In the genomic region with DNA sequence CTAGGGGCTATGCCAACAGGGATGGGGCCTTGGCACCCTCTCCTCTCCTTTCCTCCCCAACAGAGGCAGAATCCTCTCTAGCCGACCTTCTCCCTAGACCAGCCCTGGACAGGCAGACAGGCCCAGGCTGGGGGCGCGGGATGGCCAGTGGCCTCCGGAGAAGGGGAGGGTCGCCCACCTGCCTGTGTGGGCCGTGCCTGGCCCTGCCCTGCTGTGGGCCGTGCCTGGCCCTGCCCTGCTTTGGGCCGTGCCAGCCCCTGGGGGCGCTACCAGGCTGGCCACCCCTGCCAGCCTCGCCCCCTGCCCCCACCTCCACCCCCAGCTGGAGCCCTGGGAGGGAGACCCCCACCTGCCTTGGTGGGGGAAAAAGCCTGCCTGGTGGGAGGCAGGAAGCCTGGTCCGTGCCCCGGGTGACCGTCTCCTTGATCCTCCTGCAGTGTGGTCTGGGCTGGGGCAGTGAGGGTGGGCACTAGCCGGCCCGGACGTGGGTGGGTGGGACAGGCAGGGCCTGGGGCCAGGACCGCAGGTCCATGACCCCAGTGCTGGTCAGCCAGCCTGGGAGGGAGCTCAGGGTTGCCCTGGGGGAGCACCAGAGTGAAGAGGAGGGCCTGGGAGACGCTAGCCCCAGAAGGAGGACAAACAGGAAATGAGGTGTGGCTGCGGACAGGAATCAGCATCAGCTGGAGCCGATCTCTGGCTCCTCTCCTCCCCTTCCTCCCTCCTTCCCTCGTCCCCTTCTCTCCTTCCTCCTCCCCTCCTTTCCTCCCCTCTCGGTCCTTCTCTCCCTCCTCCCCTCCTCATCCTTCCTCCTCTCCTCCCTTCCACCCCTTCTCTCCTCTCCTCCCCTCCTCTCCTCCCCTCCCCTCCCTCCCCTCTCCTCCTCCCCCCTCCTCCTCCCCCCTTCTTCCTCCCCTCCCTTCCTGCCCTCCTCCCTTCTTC, we compare ENCODE assay signal across 8 cellular contexts. TPM values are rescaled to one million over a fixed set of nuclear protein-coding genes. Genes with fewer than 3 reads are reported as not detected.
DNase-seq lines count a peak whose midpoint lies in the region; ATAC-seq and TF ChIP-seq lines count a peak whose summit lies in the region.

No MANE protein-coding gene starts in this region.

- H3K4me3 Mint-ChIP-seq in CD8-positive, alpha-beta memory T cell, result peak overlapping the region; percentile 37 to 88 (median 53)
- H3K4me3 Mint-ChIP-seq in IgD-negative memory B cell, result peak overlapping the region; percentile 74 to 90 (median 82)
- peak overlapping the region; percentile 73 to 75 for H3K4me3 Mint-ChIP-seq in activated T-cell treated with anti-CD3 and anti-CD28 coated beads, Interleukin-2, amount 50 U/mL, for 72 hours

- H3F3A ChIP-seq in smooth muscle cell (ENCODE audit: low read depth), result peaks cover 8% of the 10 kb centered on the region

- H3K27ac ChIP-seq in CD8-positive, alpha-beta memory T cell (ENCODE audit: low read depth, low read length), result peak overlapping the region; percentile 69
- H3K27ac ChIP-seq in heart left ventricle (peak overlapping the region; percentile 85 to 100 (median 94)), smooth muscle cell (ENCODE audit: low read depth) (no peak overlapping the region)

- no peaks in the 10 kb centered on the region for H3K36me3 ChIP-seq in CD8-positive, alpha-beta memory T cell (ENCODE audit: insufficient read depth, low read length)
- H3K36me3 ChIP-seq in heart left ventricle, result no peaks in the 10 kb centered on the region
- H3K36me3 ChIP-seq in smooth muscle cell (ENCODE audit: low read depth), result no peaks in the 10 kb centered on the region

- no peaks in the 10 kb centered on the region for H3K9me3 ChIP-seq in CD8-positive, alpha-beta memory T cell (ENCODE audit: low read length)
- H3K9me3 ChIP-seq in heart left ventricle (no peaks in the 10 kb centered on the region), smooth muscle cell (replicated peaks; ENCODE audit: low read depth) (no peaks in the 10 kb centered on the region)

- TF ChIP-seq CTCF in heart left ventricle (IDR thresholded peaks at IDR 0.05), result no peak
- TF ChIP-seq CTCF in smooth muscle cell (IDR thresholded peaks at IDR 0.05; ENCODE audit: borderline replicate concordance, insufficient read depth, poor library complexity, severe bottlenecking), result no peak

- no peak for DNase-seq in CD8-positive, alpha-beta memory T cell
- DNase-seq in activated T-cell treated with anti-CD3 and anti-CD28 coated beads, Interleukin-2, amount 50 U/mL, for 72 hours, result peak in 1 of 2 donors; percentile 49
- DNase-seq in heart left ventricle (peak; percentile 74 to 79 (median 77)), smooth muscle cell (lab: John Stamatoyannopoulos, UW; ENCODE audit: unreplicated experiment) (no peak), NCI-H2107 treated with DMSO at 0.1 percent for 48 hours (lab: John Stamatoyannopoulos, UW; ENCODE audit: unreplicated experiment) (no peak)

- H3K9ac ChIP-seq in smooth muscle cell (ENCODE audit: low read depth), result no peak overlapping the region

- peak in 1 of 2 donors; percentile 40 for TF ChIP-seq POLR2A in heart left ventricle (IDR thresholded peaks at IDR 0.05)

- peak in 1 of 2 donors; percentile 19 for ATAC-seq in activated T-cell treated with anti-CD3 and anti-CD28 coated beads, Interleukin-2, amount 50 U/mL, for 72 hours (replicated peaks in 1 of 2)
- ATAC-seq in heart left ventricle (peak in 3 of 4 donors; percentile 11 to 41 (median 29)), GM19351 (IDR thresholded peaks at IDR 0.05; ENCODE audit: unreplicated experiment) (no peak), GM19035 (IDR thresholded peaks at IDR 0.05; ENCODE audit: unreplicated experiment) (no peak)

- peak overlapping the region; percentile 33 for H3K4me2 ChIP-seq in smooth muscle cell

- no peak overlapping the region for H3K4me3 ChIP-seq in CD8-positive, alpha-beta memory T cell (ENCODE audit: low read length)
- H3K4me3 ChIP-seq in heart left ventricle (peak overlapping the region in 11 of 12 donors; percentile 16 to 57 (median 42)), smooth muscle cell (no peak overlapping the region)

- no peaks in the 10 kb centered on the region for H3K27me3 ChIP-seq in CD8-positive, alpha-beta memory T cell (ENCODE audit: insufficient read depth, low read length, poor library complexity, severe bottlenecking)
- H3K27me3 ChIP-seq in heart left ventricle (no peaks in the 10 kb centered on the region), smooth muscle cell (ENCODE audit: low read depth) (no peaks in the 10 kb centered on the region)

- peaks cover 77% of the 10 kb centered on the region for H3K4me1 ChIP-seq in CD8-positive, alpha-beta memory T cell (ENCODE audit: insufficient read depth, low read length)
- peaks cover 13 to 81% (median 60%) of the 10 kb centered on the region in 12 donors for H3K4me1 ChIP-seq in heart left ventricle
- H3K4me1 ChIP-seq in smooth muscle cell (ENCODE audit: low read depth), result peaks cover 23% of the 10 kb centered on the region

- peaks cover 0 to 5% (median 0%) of the 10 kb centered on the region in 3 donors for H3K36me3 Mint-ChIP-seq in CD8-positive, alpha-beta memory T cell
- H3K36me3 Mint-ChIP-seq in IgD-negative memory B cell, result no peaks in the 10 kb centered on the region
- peaks cover 0 to under 1% of the 10 kb centered on the region in 2 donors for H3K36me3 Mint-ChIP-seq in activated T-cell treated with anti-CD3 and anti-CD28 coated beads, Interleukin-2, amount 50 U/mL, for 72 hours (ENCODE audit: insufficient read depth in 2 of 2)

- H3K9me3 Mint-ChIP-seq in CD8-positive, alpha-beta memory T cell, result no peaks in the 10 kb centered on the region
- H3K9me3 Mint-ChIP-seq in IgD-negative memory B cell, result no peaks in the 10 kb centered on the region
- no peaks in the 10 kb centered on the region for H3K9me3 Mint-ChIP-seq in activated T-cell treated with anti-CD3 and anti-CD28 coated beads, Interleukin-2, amount 50 U/mL, for 72 hours

- H3K79me2 ChIP-seq in smooth muscle cell (ENCODE audit: low read depth), result no peaks in the 10 kb centered on the region

- no peak overlapping the region for H2AFZ ChIP-seq in smooth muscle cell (ENCODE audit: low read depth)

- WGBS in heart left ventricle, 4 donors, result 33 to 43% (median 39%) methylated on average over 19 to 22 of the region's 22 CpGs
- 34% methylated on average over 8 of the region's 22 CpGs for WGBS in smooth muscle cell (ENCODE audit: low lambda C conversion rate)

- CTCF ChIA-PET in CD8-positive, alpha-beta memory T cell (lab: Charles Lee), result interaction anchor here (0.5 to 1.0 kb wide), 2 partner anchors 14 to 29 kb away, joined by 3 read pairs; no protein-coding TSS in a partner anchor

- POLR2A ChIA-PET in CD8-positive, alpha-beta memory T cell (lab: Charles Lee), result no interaction called here

- intact Hi-C loops in heart left ventricle (cut with DNase I), result loop anchor here in 1 of 10 donors (10.0 kb wide), 1 partner anchor 781 kb away; a partner anchor contains a TSS

- no peaks in the 10 kb centered on the region for H4K20me1 ChIP-seq in smooth muscle cell (ENCODE audit: low read depth)

- H3K4me1 Mint-ChIP-seq in CD8-positive, alpha-beta memory T cell, result peaks cover 37 to 72% (median 50%) of the 10 kb centered on the region in 3 donors
- peaks cover 17 to 37% (median 25%) of the 10 kb centered on the region in 3 donors for H3K4me1 Mint-ChIP-seq in IgD-negative memory B cell
- H3K4me1 Mint-ChIP-seq in activated T-cell treated with anti-CD3 and anti-CD28 coated beads, Interleukin-2, amount 50 U/mL, for 72 hours (ENCODE audit: low read depth), result peaks cover 43% of the 10 kb centered on the region

- no peaks in the 10 kb centered on the region for H3K27me3 Mint-ChIP-seq in CD8-positive, alpha-beta memory T cell
- peaks cover 3% of the 10 kb centered on the region for H3K27me3 Mint-ChIP-seq in IgD-negative memory B cell
- no peaks in the 10 kb centered on the region for H3K27me3 Mint-ChIP-seq in activated T-cell treated with anti-CD3 and anti-CD28 coated beads, Interleukin-2, amount 50 U/mL, for 72 hours (ENCODE audit: low read depth)

- H3K27ac Mint-ChIP-seq in CD8-positive, alpha-beta memory T cell, result peak overlapping the region; percentile 76 to 96 (median 86)
- H3K27ac Mint-ChIP-seq in IgD-negative memory B cell, result peak overlapping the region; percentile 98 to 99 (median 98)
- H3K27ac Mint-ChIP-seq in activated T-cell treated with anti-CD3 and anti-CD28 coated beads, Interleukin-2, amount 50 U/mL, for 72 hours, result peak overlapping the region; percentile 95

RNA-seq across cellular contexts. Expression of a gene that starts 5.1 kb away (rescaled TPM):
- 100 to 1,000 TPM; 137 to 147 TPM for total RNA-seq in CD8-positive, alpha-beta memory T cell
- 50.8 TPM for polyA plus RNA-seq in CD8-positive, alpha-beta memory T cell
- polyA plus RNA-seq in IgD-negative memory B cell (83.9 TPM), heart left ventricle (100 to 1,000 TPM; 110 to 197 TPM), smooth muscle cell (44.7 and 80.1 TPM in 2 replicates)
- total RNA-seq in activated T-cell treated with anti-CD3 and anti-CD28 coated beads, Interleukin-2, amount 50 U/mL, for 72 hours, result 100 to 1,000 TPM; 120 to 121 TPM
- total RNA-seq in heart left ventricle (100 to 1,000 TPM; 129 to 318 (median 155) TPM), smooth muscle cell (30.1 and 43.6 TPM in 2 replicates)

RNA-seq across cellular contexts. Expression of a gene that starts 40.0 kb away (rescaled TPM):
- total RNA-seq in CD8-positive, alpha-beta memory T cell, result 100 to 1,000 TPM; 171 to 188 TPM
- 106 TPM for polyA plus RNA-seq in CD8-positive, alpha-beta memory T cell
- polyA plus RNA-seq in IgD-negative memory B cell (136 TPM), heart left ventricle (10 to 100 TPM in 1 of 2 donors, 1 to 10 TPM in 1; 7.1 to 18.6 TPM), smooth muscle cell (23.8 and 32.9 TPM in 2 replicates)
- total RNA-seq in activated T-cell treated with anti-CD3 and anti-CD28 coated beads, Interleukin-2, amount 50 U/mL, for 72 hours, result 100 to 1,000 TPM; 129 to 134 TPM
- total RNA-seq in heart left ventricle (10 to 100 TPM; 10.8 to 32.3 (median 16.7) TPM), smooth muscle cell (11.2 and 13.5 TPM in 2 replicates)

RNA-seq across cellular contexts. Expression of a gene that starts 40.6 kb away (rescaled TPM):
- total RNA-seq in CD8-positive, alpha-beta memory T cell, result 1 to 10 TPM; 8.9 to 9.7 TPM
- polyA plus RNA-seq in CD8-positive, alpha-beta memory T cell, result 0.58 TPM
- polyA plus RNA-seq in IgD-negative memory B cell (0.83 TPM), heart left ventricle (1 to 10 TPM; 4.4 to 5.8 TPM), smooth muscle cell (0.48 and 0.58 TPM in 2 replicates)
- total RNA-seq in activated T-cell treated with anti-CD3 and anti-CD28 coated beads, Interleukin-2, amount 50 U/mL, for 72 hours, result 10 to 100 TPM; 28.5 to 36.9 TPM
- total RNA-seq in heart left ventricle (1 to 10 TPM in 8 of 9 donors, not detected in 1; 1.7 to 6.2 (median 2.3) TPM), smooth muscle cell (1.6 and 1.8 TPM in 2 replicates)

RNA-seq across cellular contexts. Expression of a gene that starts 40.6 kb away (rescaled TPM):
- total RNA-seq in CD8-positive, alpha-beta memory T cell, result 10 to 100 TPM; 18.6 to 22.5 TPM
- 5.3 TPM for polyA plus RNA-seq in CD8-positive, alpha-beta memory T cell
- polyA plus RNA-seq in IgD-negative memory B cell (8.2 TPM), heart left ventricle (10 to 100 TPM; 39.4 to 46.2 TPM), smooth muscle cell (63.2 and 69.8 TPM in 2 replicates)
- 10 to 100 TPM; 48.7 to 56.2 TPM for total RNA-seq in activated T-cell treated with anti-CD3 and anti-CD28 coated beads, Interleukin-2, amount 50 U/mL, for 72 hours
- total RNA-seq in heart left ventricle (10 to 100 TPM; 47.3 to 81.8 (median 52.6) TPM), smooth muscle cell (37.8 and 45.2 TPM in 2 replicates)

Comparison
In these comparisons a context has a peak if more than half of its experiments do, and no peak if none do; other contexts are left out.
1. DNase-seq: peak in heart left ventricle (5 of 5); none in CD8-positive, alpha-beta memory T cell (0 of 5), smooth muscle cell (single experiment) and NCI-H2107 treated with DMSO at 0.1 percent for 48 hours (single experiment).
2. H3K4me3 ChIP-seq: peak in heart left ventricle (11 of 12); none in CD8-positive, alpha-beta memory T cell (single experiment) and smooth muscle cell (single experiment).
3. ATAC-seq: peak in heart left ventricle (3 of 4); none in GM19351 (single experiment) and GM19035 (single experiment).
4. Peak in every context shown above with its lines, with median percentiles within 50 percentile points of each other: H3K27ac Mint-ChIP-seq and H3K4me3 Mint-ChIP-seq.